1 cellular context compared by ENCODE assay signal in the genomic region with DNA sequence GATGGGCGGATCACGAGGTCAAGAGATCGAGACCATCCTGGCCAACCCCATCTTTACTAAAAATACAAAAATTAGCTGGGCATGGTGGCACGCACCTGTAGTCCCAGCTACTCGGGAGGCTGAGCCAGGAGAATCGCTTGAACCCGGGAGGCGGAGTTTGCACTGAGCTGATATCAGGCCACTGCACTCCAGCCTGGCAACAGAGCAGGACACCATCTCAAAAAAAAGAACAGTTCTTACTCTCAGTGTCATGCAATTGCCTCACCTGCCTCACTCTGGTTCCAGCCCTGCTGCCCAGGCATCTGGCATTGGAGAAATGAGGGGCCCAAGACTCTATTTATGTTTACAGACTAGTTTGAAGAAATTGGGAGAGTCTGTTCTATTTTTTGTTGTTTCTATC. TPM values are rescaled to one million over a fixed set of nuclear protein-coding genes. Genes with fewer than 3 reads are reported as not detected.
"Had no signal": no experiment of that assay in that cellular context is flagged by ENCODE, and none has a peak within 500 bp of the region (broad histone marks: within the 10 kb centered on the region; RNA-seq: fewer than 3 reads in every experiment).

No MANE protein-coding gene starts in this region.

RNA-seq across cellular contexts. Expression of gene RNF157, which starts 4.4 kb away (rescaled TPM):
- total RNA-seq: bronchial epithelial cell had no signal
